In genomic region chr17:74972973-74973328, GRCh38 we compare ENCODE assay signal across 9 cellular contexts. TPM values are rescaled to one million over a fixed set of nuclear protein-coding genes. Genes with fewer than 3 reads are reported as not detected.
DNase-seq lines count a peak whose midpoint lies in the region; ATAC-seq and TF ChIP-seq lines count a peak whose summit lies in the region.
"Had no signal": no experiment of that assay in that cellular context is flagged by ENCODE, and none has a peak within 500 bp of the region (broad histone marks: within the 10 kb centered on the region; RNA-seq: fewer than 3 reads in every experiment).

No MANE protein-coding gene starts in this region.

- peaks cover 8% of the 10 kb centered on the region; the same call in 1 of the 2 replicates for H4K20me1 ChIP-seq in DND-41 (ENCODE audit: insufficient read depth, low read length)

- no peak for DNase-seq in DND-41
- DNase-seq in SK-N-MC (ENCODE audit: low read depth, low spot score) = no peak
- DNase-seq in gastrocnemius medialis = no peak
- no peak for DNase-seq in RPMI8226
- no peak for DNase-seq in NCI-H1436 (lab: John Stamatoyannopoulos, UW)
- no peak for DNase-seq in DMS 273 treated with DMSO at 0.1 percent for 48 hours (lab: John Stamatoyannopoulos, UW)

- peaks cover 11% of the 10 kb centered on the region for H3K27me3 ChIP-seq in DND-41 (ENCODE audit: insufficient read depth, low read length, poor library complexity)
- peaks cover 46% of the 10 kb centered on the region for H3K27me3 ChIP-seq in gastroesophageal sphincter
- H3K27me3 ChIP-seq in gastrocnemius medialis = peaks cover 11 to 28% (median 20%) of the 10 kb centered on the region in 3 donors

- H3K4me2 ChIP-seq in DND-41 (ENCODE audit: insufficient read depth, low read length) = peak overlapping the region; percentile 64

- peak overlapping the region; percentile 41 for H2AFZ ChIP-seq in DND-41 (ENCODE audit: low read depth, low read length)

- WGBS in gastroesophageal sphincter (ENCODE audit: low coverage in 1 of 2), 2 donors = 3% methylated on average over 5 to 6 of the region's 17 CpGs

- H3K9ac ChIP-seq in DND-41 (ENCODE audit: low read depth, low read length) = peak overlapping the region; percentile 28
- H3K9ac ChIP-seq in SK-N-MC (ENCODE audit: insufficient read length) = no peak overlapping the region

- H3K4me3 ChIP-seq in DND-41 (ENCODE audit: low read depth in 1 of 2, low read length in 2 of 2) = peak overlapping the region in 1 of 2 experiments; percentile 39; a peak in 2 of 4 replicates
- peak overlapping the region; percentile 82 for H3K4me3 ChIP-seq in SK-N-MC
- H3K4me3 ChIP-seq in gastroesophageal sphincter = peak overlapping the region; percentile 44 to 77
- H3K4me3 ChIP-seq in gastrocnemius medialis = peak overlapping the region; percentile 54 to 63 (median 60)

- H3K27ac ChIP-seq in DND-41 (ENCODE audit: low read length) = no peak overlapping the region
- H3K27ac ChIP-seq in SK-N-MC = no peak overlapping the region
- H3K27ac ChIP-seq in gastroesophageal sphincter = peak overlapping the region in 1 of 4 donors; percentile 75
- H3K27ac ChIP-seq in gastrocnemius medialis = no peak overlapping the region

- H3K9me3 ChIP-seq in DND-41 (ENCODE audit: insufficient read depth, low read length, severe bottlenecking) = no peaks in the 10 kb centered on the region
- no peaks in the 10 kb centered on the region for H3K9me3 ChIP-seq in SK-N-MC (ENCODE audit: low read depth, low read length)
- H3K9me3 ChIP-seq in gastroesophageal sphincter = no peaks in the 10 kb centered on the region
- H3K9me3 ChIP-seq in gastrocnemius medialis = no peaks in the 10 kb centered on the region

- H3K36me3 ChIP-seq in DND-41 (ENCODE audit: insufficient read depth, low read length) (no peaks in the 10 kb centered on the region), SK-N-MC (ENCODE audit: insufficient read depth, low read length) (no peaks in the 10 kb centered on the region), gastroesophageal sphincter (no peaks in the 10 kb centered on the region), gastrocnemius medialis (no peaks in the 10 kb centered on the region)

- TF ChIP-seq POLR2A in gastroesophageal sphincter (IDR thresholded peaks at IDR 0.05) (no peak), gastrocnemius medialis (IDR thresholded peaks at IDR 0.05) (no peak)

- intact Hi-C loops in gastrocnemius medialis (cut with DNase I; ENCODE audit: low total_unique reads) = loop anchor here (1.0 kb wide), 1 partner anchor 39 kb away; the partner anchor contains the start of gene MRPL58

- TF ChIP-seq CTCF in DND-41 (IDR thresholded peaks at IDR 0.05; ENCODE audit: borderline replicate concordance, extremely low read depth, low read length, poor library complexity, severe bottlenecking) = no peak
- no peak for TF ChIP-seq CTCF in gastroesophageal sphincter (IDR thresholded peaks at IDR 0.05)
- no peak for TF ChIP-seq CTCF in gastrocnemius medialis (IDR thresholded peaks at IDR 0.05 in 4 of 5, conservative IDR thresholded peaks at IDR 0.05 in 1 of 5)

- no peak for TF ChIP-seq EP300 in gastroesophageal sphincter (IDR thresholded peaks at IDR 0.05)

- ATAC-seq in DND-41 (ENCODE audit: insufficient read depth, low read depth) (no peak), gastroesophageal sphincter (peak; percentile 13), gastrocnemius medialis (no peak), GM21723 (IDR thresholded peaks at IDR 0.05; ENCODE audit: unreplicated experiment) (no peak)

- in situ Hi-C loops in gastrocnemius medialis (cut with MboI; ENCODE audit: low sequenced_read_pairs in 4 of 4) = loop anchor here in 1 of 4 donors (25.0 kb wide), 1 partner anchor 214 kb away; the partner anchor contains the start of gene SUMO2

- H3K4me1 ChIP-seq in DND-41 (ENCODE audit: insufficient read depth, low read length) (peaks cover 14% of the 10 kb centered on the region), gastroesophageal sphincter (peaks cover 0 to 23% (median 14%) of the 10 kb centered on the region in 3 donors), gastrocnemius medialis (peaks cover 0 to 7% of the 10 kb centered on the region in 2 donors)

- no peaks in the 10 kb centered on the region for H3K79me2 ChIP-seq in DND-41 (ENCODE audit: insufficient read depth, low read length)

RNA-seq across cellular contexts. Expression of gene HID1, which starts 0.4 kb away (rescaled TPM):
- total RNA-seq in gastroesophageal sphincter (10 to 100 TPM in 2 of 4 donors, 1 to 10 TPM in 2; 4.6 to 21.9 (median 10.8) TPM), gastrocnemius medialis (1 to 10 TPM; 2.2 to 4.3 (median 2.9) TPM)

RNA-seq across cellular contexts. Expression of gene CDR2L, which starts 14.5 kb away (rescaled TPM):
- 10 to 100 TPM; 11.8 to 35.3 (median 18.1) TPM for total RNA-seq in gastroesophageal sphincter
- total RNA-seq in gastrocnemius medialis = 1 to 10 TPM; 1.3 to 3.6 (median 2.6) TPM

RNA-seq across cellular contexts. Expression of gene OTOP3, which starts 37.3 kb away (rescaled TPM):
- total RNA-seq in gastroesophageal sphincter = under 1 TPM in 2 of 4 donors, not detected in 2; 0.31 to 0.82 TPM
- total RNA-seq in gastrocnemius medialis = not detected
- total RNA-seq: HT1080 had no signal

RNA-seq across cellular contexts. Expression of gene MRPL58, which starts 39.5 kb away (rescaled TPM):
- total RNA-seq in gastroesophageal sphincter (100 to 1,000 TPM in 1 of 4 donors, 10 to 100 TPM in 3; 36.6 to 112 (median 50.5) TPM), gastrocnemius medialis (100 to 1,000 TPM in 3 of 4 donors, 10 to 100 TPM in 1; 97.9 to 141 (median 107) TPM)

RNA-seq across cellular contexts. Expression of gene OTOP2, which starts 48.9 kb away (rescaled TPM):
- total RNA-seq in gastroesophageal sphincter = not detected
- total RNA-seq in gastrocnemius medialis = under 1 TPM in 1 of 4 donors, not detected in 3; 0.19 TPM
- total RNA-seq: HT1080 had no signal
